Comparison of ENCODE assay signal across 8 cellular contexts in the genomic region with DNA sequence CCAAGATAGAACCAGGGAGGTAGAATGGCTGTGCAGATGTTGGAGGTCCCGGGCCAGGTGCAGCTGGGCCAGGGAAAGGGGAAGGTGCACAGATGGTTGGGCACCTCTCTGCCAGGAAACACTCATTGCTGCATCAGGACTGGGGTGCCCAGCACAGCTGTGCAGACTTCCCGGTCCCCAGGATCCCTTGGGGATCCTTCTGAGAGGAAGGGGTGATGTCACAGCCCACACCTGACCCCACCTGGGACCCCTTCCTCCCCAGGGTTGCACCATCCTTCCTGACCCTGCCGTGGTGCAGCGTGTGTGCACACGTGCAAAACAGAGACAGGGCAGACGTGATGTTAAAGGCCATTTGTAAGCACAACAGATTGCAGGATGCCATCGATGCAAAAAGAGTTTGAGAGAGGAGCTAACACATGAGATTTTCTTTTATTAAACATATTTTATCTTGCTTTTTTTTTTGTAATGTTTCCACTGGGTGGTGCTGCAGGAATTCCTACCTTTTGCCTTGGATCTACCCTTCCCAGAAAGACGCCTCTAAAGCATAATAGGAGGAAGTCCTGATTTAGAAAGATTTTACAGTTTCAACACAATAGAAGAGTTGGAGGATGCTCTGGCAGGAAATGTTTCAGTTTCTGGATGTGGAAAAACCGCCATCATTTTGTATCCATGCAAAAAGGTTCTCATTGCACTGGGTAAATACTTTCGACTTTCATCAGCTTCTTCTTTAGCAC. TPM values are rescaled to one million over a fixed set of nuclear protein-coding genes. Genes with fewer than 3 reads are reported as not detected.
DNase-seq lines count a peak whose midpoint lies in the region; ATAC-seq and TF ChIP-seq lines count a peak whose summit lies in the region.

No MANE protein-coding gene starts in this region.

- peak overlapping the region; percentile 30 for H3K4me3 Mint-ChIP-seq in CD8-positive, alpha-beta T cell
- no peak overlapping the region for H3K4me3 Mint-ChIP-seq in osteocyte (ENCODE audit: unreplicated experiment)

- ATAC-seq in CD8-positive, alpha-beta T cell, result no peak
- no peak for ATAC-seq in HG02852 (IDR thresholded peaks at IDR 0.05; ENCODE audit: unreplicated experiment)

- H3K4me3 ChIP-seq in CD8-positive, alpha-beta T cell (ENCODE audit: low read depth, low read length), result no peak overlapping the region
- H3K4me3 ChIP-seq in coronary artery (no peak overlapping the region), prostate gland (no peak overlapping the region)

- peaks cover 93% of the 10 kb centered on the region for H3K4me1 Mint-ChIP-seq in CD8-positive, alpha-beta T cell (ENCODE audit: low read depth)
- peaks cover 68% of the 10 kb centered on the region for H3K4me1 Mint-ChIP-seq in osteocyte (ENCODE audit: unreplicated experiment)

- CTCF ChIA-PET in CD8-positive, alpha-beta T cell (lab: Charles Lee), result interaction anchor here (1.3 to 14.3 kb wide), 4 partner anchors 22 to 309 kb away, joined by 4 to 221 read pairs (median 67); no protein-coding TSS in a partner anchor

- H3K9me3 ChIP-seq in CD8-positive, alpha-beta T cell (ENCODE audit: low read length), result no peaks in the 10 kb centered on the region
- H3K9me3 ChIP-seq in prostate gland, result no peaks in the 10 kb centered on the region

- H3K27ac ChIP-seq in CD8-positive, alpha-beta T cell (ENCODE audit: low read depth, low read length), result no peak overlapping the region
- H3K27ac ChIP-seq in coronary artery, result peak overlapping the region in 1 of 2 donors; percentile 38
- H3K27ac ChIP-seq in prostate gland, result no peak overlapping the region

- H3K36me3 ChIP-seq in CD8-positive, alpha-beta T cell (ENCODE audit: insufficient read depth, low read length), result no peaks in the 10 kb centered on the region
- no peaks in the 10 kb centered on the region for H3K36me3 ChIP-seq in prostate gland

- POLR2A ChIA-PET in CD8-positive, alpha-beta T cell (lab: Charles Lee), result interaction anchor here (0.7 to 2.0 kb wide), 2 partner anchors 14 to 73 kb away, joined by 3 to 10 read pairs; no protein-coding TSS in a partner anchor

- intact Hi-C loops in CD8-positive, alpha-beta T cell (cut with DNase I, micrococcal nuclease), result no loop called here
- intact Hi-C loops in prostate gland (cut with DNase I) (loop anchor here (5.0 kb wide), 1 partner anchor 303 kb away; no protein-coding TSS in a partner anchor), posterior vena cava (cut with DNase I) (loop anchor here in 1 of 2 donors (5.0 kb wide), 1 partner anchor 552 kb away; no protein-coding TSS in a partner anchor)

- WGBS in prostate gland, result 52% methylated on average over 10 of the region's 10 CpGs

- H3K36me3 Mint-ChIP-seq in CD8-positive, alpha-beta T cell, result no peaks in the 10 kb centered on the region
- peaks cover 4% of the 10 kb centered on the region for H3K36me3 Mint-ChIP-seq in osteocyte (ENCODE audit: unreplicated experiment)

- H3K4me1 ChIP-seq in CD8-positive, alpha-beta T cell (ENCODE audit: insufficient read depth, low read length), result peaks cover 84% of the 10 kb centered on the region
- no peaks in the 10 kb centered on the region for H3K4me1 ChIP-seq in prostate gland (replicated peaks)

- peak overlapping the region; percentile 6 for H3K27ac Mint-ChIP-seq in CD8-positive, alpha-beta T cell
- H3K27ac Mint-ChIP-seq in osteocyte (ENCODE audit: unreplicated experiment), result peak overlapping the region; percentile 29

- no peak for TF ChIP-seq CTCF in CD8-positive, alpha-beta T cell (IDR thresholded peaks at IDR 0.05)
- no peak for TF ChIP-seq CTCF in coronary artery (IDR thresholded peaks at IDR 0.05)
- TF ChIP-seq CTCF in osteocyte (IDR thresholded peaks at IDR 0.05), result peak; percentile 37
- TF ChIP-seq CTCF in prostate gland (IDR thresholded peaks at IDR 0.05), result no peak

- no peaks in the 10 kb centered on the region for H3K27me3 Mint-ChIP-seq in CD8-positive, alpha-beta T cell (ENCODE audit: low read depth)
- H3K27me3 Mint-ChIP-seq in osteocyte (ENCODE audit: unreplicated experiment), result no peaks in the 10 kb centered on the region

- no peaks in the 10 kb centered on the region for H3K9me3 Mint-ChIP-seq in CD8-positive, alpha-beta T cell
- H3K9me3 Mint-ChIP-seq in osteocyte (ENCODE audit: unreplicated experiment), result peaks cover 3% of the 10 kb centered on the region

- no peaks in the 10 kb centered on the region for H3K27me3 ChIP-seq in CD8-positive, alpha-beta T cell (ENCODE audit: insufficient read depth, low read length)
- H3K27me3 ChIP-seq in prostate gland (replicated peaks; ENCODE audit: insufficient read depth), result no peaks in the 10 kb centered on the region

- no peak for TF ChIP-seq POLR2A in prostate gland (IDR thresholded peaks at IDR 0.05)

- DNase-seq in CD8-positive, alpha-beta T cell, result peak in 1 of 7 experiments; percentile 48
- peak; percentile 85 for DNase-seq in NAMALWA (ENCODE audit: low spot score)
- DNase-seq in coronary artery (ENCODE audit: low spot score), result peak; percentile 71
- no peak for DNase-seq in osteocyte (ENCODE audit: extremely low spot score, unreplicated experiment)
- no peak for DNase-seq in prostate gland (ENCODE audit: low spot score)
- no peak for DNase-seq in DMS79 treated with DMSO at 0.1 percent for 48 hours (lab: John Stamatoyannopoulos, UW)
- no peak for DNase-seq in posterior vena cava (ENCODE audit: low spot score)

RNA-seq across cellular contexts. Expression of gene ELK3, which starts 14.8 kb away (rescaled TPM):
- total RNA-seq in CD8-positive, alpha-beta T cell, result 10 to 100 TPM; 11.2 to 11.6 TPM
- 49.3 and 49.5 TPM in 2 replicates for total RNA-seq in osteocyte
- 10 to 100 TPM in 1 of 2 donors, 1 to 10 TPM in 1; 7.0 to 20.6 TPM for total RNA-seq in prostate gland
- 10 to 100 TPM; 60.6 to 77.3 TPM for total RNA-seq in posterior vena cava

Comparison
In these comparisons a context has a peak if more than half of its experiments do, and no peak if none do; other contexts are left out.
1. DNase-seq: peak in NAMALWA (single experiment) and coronary artery (single experiment); none in osteocyte (single experiment), prostate gland (single experiment), DMS79 treated with DMSO at 0.1 percent for 48 hours (single experiment) and posterior vena cava (single experiment).